In the genomic region with DNA sequence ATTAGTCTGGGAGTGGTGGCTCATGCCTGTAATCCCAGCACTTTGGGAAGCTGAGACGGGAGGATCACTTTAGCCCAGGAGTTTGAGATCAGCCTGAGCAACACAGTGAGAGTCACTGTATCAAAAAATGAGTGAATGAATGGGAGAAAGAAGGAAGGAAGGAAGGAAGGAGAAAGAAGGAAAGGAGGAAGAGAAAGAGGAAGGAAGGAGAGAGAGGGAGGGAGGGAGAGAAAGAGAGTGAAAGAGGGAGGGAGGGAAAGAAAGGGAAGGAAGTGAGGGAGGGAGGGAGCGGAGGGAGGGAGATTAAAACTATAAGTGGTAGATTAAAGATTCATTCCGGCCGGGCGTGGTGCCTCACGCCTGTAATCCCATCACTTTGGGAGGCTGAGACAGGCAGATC, we compare ENCODE assay signal across 19 cellular contexts. TPM values are rescaled to one million over a fixed set of nuclear protein-coding genes. Genes with fewer than 3 reads are reported as not detected.
DNase-seq lines count a peak whose midpoint lies in the region; ATAC-seq, FAIRE-seq and TF ChIP-seq lines count a peak whose summit lies in the region.
"Had no signal": no experiment of that assay in that cellular context is flagged by ENCODE, and none has a peak within 500 bp of the region (broad histone marks: within the 10 kb centered on the region; RNA-seq: fewer than 3 reads in every experiment).

No MANE protein-coding gene starts in this region.

- no peak for TF ChIP-seq EP300 in K562 (IDR thresholded peaks at IDR 0.05; ENCODE audit: low read length)

- no peaks in the 10 kb centered on the region for H3K27me3 Mint-ChIP-seq in stimulated activated naive B cell treated with anti-CD40 and anti-IgM and Interleukin-4, amounts not matched to agents 10 μg/mL and 1 μg/mL and 100 μg/mL, for 72 hours
- peaks cover 5% of the 10 kb centered on the region for H3K27me3 Mint-ChIP-seq in nephron progenitor cell (ENCODE audit: low read depth, poor library complexity)

- no peaks in the 10 kb centered on the region for H3K9me1 ChIP-seq in K562 (ENCODE audit: control insufficient read depth, insufficient read depth, low read length)

- FAIRE-seq in K562 (lab: Jason Lieb, UNC): no peak
- FAIRE-seq: G401.6, GM12892, H1 had no signal

- no peak for TF ChIP-seq RAD21 in K562 (CRISPR knock-in tag; conservative IDR thresholded peaks at IDR 0.05 in 1 of 2, IDR thresholded peaks at IDR 0.05 in 1 of 2)

- H3K36me3 ChIP-seq in HEK293 (ENCODE audit: control insufficient read depth in 2 of 2, insufficient read depth in 1 of 2, low read length in 2 of 2) (no peaks in the 10 kb centered on the region), K562 (ENCODE audit: control insufficient read depth, insufficient read depth, low read length) (no peaks in the 10 kb centered on the region)

- H2AFZ ChIP-seq in K562 (ENCODE audit: low read depth, low read length): peak overlapping the region; percentile 21; the same call in 1 of the 2 replicates

- H3K27ac Mint-ChIP-seq in stimulated activated naive B cell treated with anti-CD40 and anti-IgM and Interleukin-4, amounts not matched to agents 10 μg/mL and 1 μg/mL and 100 μg/mL, for 72 hours: peak overlapping the region; percentile 65
- H3K27ac Mint-ChIP-seq in nephron progenitor cell: no peak overlapping the region
- H3K27ac Mint-ChIP-seq: CD4-positive, CD25-positive, alpha-beta regulatory T cell; CD8-positive, alpha-beta T cell had no signal

- H3K9me3 Mint-ChIP-seq in stimulated activated naive B cell treated with anti-CD40 and anti-IgM and Interleukin-4, amounts not matched to agents 10 μg/mL and 1 μg/mL and 100 μg/mL, for 72 hours: no peaks in the 10 kb centered on the region
- no peaks in the 10 kb centered on the region for H3K9me3 Mint-ChIP-seq in nephron progenitor cell
- H3K9me3 Mint-ChIP-seq: CD4-positive, CD25-positive, alpha-beta regulatory T cell; CD8-positive, alpha-beta T cell had no signal

- H3K27ac ChIP-seq in HEK293 (ENCODE audit: extremely low read depth, low read depth, low read length): no peak overlapping the region
- H3K27ac ChIP-seq in K562 (ENCODE audit: extremely low read depth, low read depth, low read length): no peak overlapping the region

- no peaks in the 10 kb centered on the region for H4K20me1 ChIP-seq in K562 (replicated peaks; ENCODE audit: control insufficient read depth, insufficient read depth, low read length)

- no peak overlapping the region for H3K4me3 Mint-ChIP-seq in stimulated activated naive B cell treated with anti-CD40 and anti-IgM and Interleukin-4, amounts not matched to agents 10 μg/mL and 1 μg/mL and 100 μg/mL, for 72 hours
- no peak overlapping the region for H3K4me3 Mint-ChIP-seq in nephron progenitor cell
- H3K4me3 Mint-ChIP-seq: CD4-positive, CD25-positive, alpha-beta regulatory T cell; CD8-positive, alpha-beta T cell had no signal

- TF ChIP-seq POLR2A in K562 (conservative IDR thresholded peaks at IDR 0.05): no peak

- CTCF ChIA-PET in HEK293 (lab: Yijun Ruan, JAX): interaction anchor here (0.7 to 1.0 kb wide), 2 partner anchors 160 to 861 kb away, joined by 3 read pairs; no protein-coding TSS in a partner anchor
- CTCF ChIA-PET in K562 (lab: Yijun Ruan, JAX; ENCODE audit: low intra/inter-chr PET ratio): no interaction called here

- H3K4me1 Mint-ChIP-seq in stimulated activated naive B cell treated with anti-CD40 and anti-IgM and Interleukin-4, amounts not matched to agents 10 μg/mL and 1 μg/mL and 100 μg/mL, for 72 hours: peaks cover 8 to 14% of the 10 kb centered on the region in 2 donors
- no peaks in the 10 kb centered on the region for H3K4me1 Mint-ChIP-seq in nephron progenitor cell

- H3K4me3 ChIP-seq in HEK293 (ENCODE audit: low read depth, low read length) (no peak overlapping the region), K562 (no peak overlapping the region)

- H3K27me3 ChIP-seq in K562 (ENCODE audit: control insufficient read depth in 2 of 2, insufficient read depth in 2 of 2, low read length in 2 of 2): no peaks in the 10 kb centered on the region

- POLR2A ChIA-PET in HEK293 (lab: Yijun Ruan, JAX): no interaction called here
- POLR2A ChIA-PET in K562 (lab: Yijun Ruan, JAX): no interaction called here

- no TSS peak for BruUV-seq in K562 (replicated peaks; lab: Mats Ljungman, UMichigan)

- ATAC-seq in K562 (no peak), HG03280 (IDR thresholded peaks at IDR 0.05; ENCODE audit: unreplicated experiment) (no peak)
- ATAC-seq in stimulated activated naive B cell treated with anti-CD40 and anti-IgM and Interleukin-4, amounts not matched to agents 10 μg/mL and 1 μg/mL and 100 μg/mL, for 72 hours (replicated peaks): no peak
- ATAC-seq: CD8-positive, alpha-beta T cell had no signal

- TF ChIP-seq CTCF in HEK293 (tag by site-specific recombination; IDR thresholded peaks at IDR 0.05) (no peak), K562 (IDR thresholded peaks at IDR 0.05 in 2 of 3, conservative IDR thresholded peaks at IDR 0.05 in 1 of 3; ENCODE audit: insufficient read depth in 2 of 3, low read depth in 1 of 3, low read length in 3 of 3) (no peak), nephron progenitor cell (IDR thresholded peaks at IDR 0.05) (no peak)

- in situ Hi-C loops in K562 (cut with MboI): no loop called here

- no peak overlapping the region for H3K4me2 ChIP-seq in K562 (ENCODE audit: insufficient read depth, low read length)

- H3K4me1 ChIP-seq in HEK293 (ENCODE audit: control insufficient read depth, insufficient read depth, low read length) (no peaks in the 10 kb centered on the region), K562 (replicated peaks in 1 of 2; ENCODE audit: control insufficient read depth in 2 of 2, insufficient read depth in 2 of 2, low read length in 2 of 2) (no peaks in the 10 kb centered on the region; a peak in 1 of 5 replicates)
- H3K4me1 ChIP-seq: Caco-2 had no signal

- 54% methylated on average over 6 of the region's 6 CpGs for WGBS in K562 (ENCODE audit: insufficient coverage, low coverage, missing lambda C conversion rate)

- H3K9ac ChIP-seq in K562 (ENCODE audit: insufficient read depth in 1 of 2, low read depth in 2 of 2, low read length in 2 of 2): no peak overlapping the region

- H3K79me2 ChIP-seq in K562 (ENCODE audit: control insufficient read depth, insufficient read depth, low read length): no peaks in the 10 kb centered on the region

- DNase-seq in NCI-H82 treated with DMSO at 0.1 percent for 48 hours (lab: John Stamatoyannopoulos, UW; ENCODE audit: unreplicated experiment) (peak; percentile 58), K562 (ENCODE audit: extremely low read depth in 1 of 4, low spot score in 3 of 4) (no peak), CD1c-positive myeloid dendritic cell (ENCODE audit: extremely low spot score) (no peak), nephron progenitor cell (no peak)
- no peak for DNase-seq in stimulated activated naive B cell treated with anti-CD40 and anti-IgM and Interleukin-4, amounts not matched to agents 10 μg/mL and 1 μg/mL and 100 μg/mL, for 72 hours
- DNase-seq in activated T-cell treated with anti-CD3 and anti-CD28 coated beads, Interleukin-2, amount 50 U/mL, for 48 hours: no peak
- DNase-seq: C1 segment of cervical spinal cord; Caco-2; CD4-positive, CD25-positive, alpha-beta regulatory T cell; CD8-positive, alpha-beta T cell; DMS153; DND-41; H7; HCEC 1CT had no signal

- H3K9me3 ChIP-seq in HEK293 (ENCODE audit: control insufficient read depth, insufficient read depth, low read depth, low read length) (no peaks in the 10 kb centered on the region), K562 (replicated peaks; ENCODE audit: control insufficient read depth, insufficient read depth, low read depth, low read length) (no peaks in the 10 kb centered on the region)
- H3K9me3 ChIP-seq: Caco-2 had no signal

- no peaks in the 10 kb centered on the region for H3K36me3 Mint-ChIP-seq in stimulated activated naive B cell treated with anti-CD40 and anti-IgM and Interleukin-4, amounts not matched to agents 10 μg/mL and 1 μg/mL and 100 μg/mL, for 72 hours
- no peaks in the 10 kb centered on the region for H3K36me3 Mint-ChIP-seq in nephron progenitor cell (ENCODE audit: low read depth)
- H3K36me3 Mint-ChIP-seq: CD4-positive, CD25-positive, alpha-beta regulatory T cell; CD8-positive, alpha-beta T cell had no signal

- intact Hi-C loops in K562 (cut with micrococcal nuclease): no loop called here

TF ChIP-seq in HEK293, 187 proteins besides CTCF, POLR2A, EP300 and RAD21:
- 0 out of 2 replicates have a peak, but pooled peaks have one; percentile 23 for TF ChIP-seq PRDM1 (tag by site-specific recombination; IDR thresholded peaks at IDR 0.05)
- no peak for TF ChIP-seq ZNF37A (tag by site-specific recombination; IDR thresholded peaks at IDR 0.05)
- peak; percentile 87 for TF ChIP-seq ZNF366 (tag by site-specific recombination; conservative IDR thresholded peaks at IDR 0.05)

TF ChIP-seq in K562, 482 proteins besides CTCF, POLR2A, EP300 and RAD21 (continues in another document):
- TF ChIP-seq ESRRA (IDR thresholded peaks at IDR 0.05; ENCODE audit: borderline replicate concordance, low read depth): no peak
- no peak for TF ChIP-seq NEUROD1 (IDR thresholded peaks at IDR 0.05; ENCODE audit: borderline replicate concordance, low read depth, low read length, partially characterized antibody)

RNA-seq across cellular contexts. Expression of a gene that starts 28.9 kb away (rescaled TPM):
- total RNA-seq in K562 (2011; cell fraction: chromatin; rRNA removed; ENCODE audit: low replicate concordance): 128 and 141 TPM in 2 replicates
- 88.6 and 91.1 TPM in 2 replicates for total RNA-seq in K562 (2011; cell fraction: nucleolus; rRNA removed)
- 120 and 166 TPM in 2 replicates for total RNA-seq in K562 (2011; cell fraction: nucleoplasm; rRNA removed)
- total RNA-seq in K562 (2014; rRNA removed): 19.3 and 34.7 TPM in 2 replicates
- total RNA-seq in K562 (2014; rRNA removed; fragmentation: Illumina TruSeq; extraction: Trizol): 24.3 and 25.0 TPM in 2 replicates
- total RNA-seq in K562 (2015; rRNA removed; fragmentation: Illumina TruSeq; extraction: Trizol): 21.9 and 22.1 TPM in 2 replicates
- 64.2 and 65.7 TPM in 2 replicates for total RNA-seq in K562 (2021)
- 5.2 and 6.0 TPM in 2 replicates for polyA plus RNA-seq in K562 (2011; rRNA removed)
- polyA plus RNA-seq in K562 (2011; cell fraction: cytosol; rRNA removed): 5.6 and 6.8 TPM in 2 replicates
- polyA plus RNA-seq in K562 (2011; cell fraction: nucleus; rRNA removed): 25.5 and 29.7 TPM in 2 replicates
- 20.6 and 20.9 TPM in 2 replicates for polyA plus RNA-seq in K562 (2012)
- 23.6 and 25.9 TPM in 2 replicates for polyA plus RNA-seq in K562 (2014; fragmentation: Illumina TruSeq; extraction: Trizol)
- 1 to 10 TPM; 3.3 to 4.8 TPM for polyA plus RNA-seq in K562 (2014; fragmentation: Nextera tagmentation; extraction: Ambion mirVana)
- 15.6 and 19.6 TPM in 2 replicates for polyA plus RNA-seq in K562 (2014; rRNA removed)
- polyA minus RNA-seq in K562 (2011; rRNA and poly(A)+ RNA removed): 42.2 and 45.2 TPM in 2 replicates
- polyA minus RNA-seq in K562 (2011; cell fraction: cytosol; rRNA and poly(A)+ RNA removed): 34.1 and 47.8 TPM in 2 replicates
- 48.1 and 74.3 TPM in 2 replicates for polyA minus RNA-seq in K562 (2011; cell fraction: nucleus; rRNA and poly(A)+ RNA removed)
